Comparison of ENCODE assay signal across 9 cellular contexts in genomic region chr16:50265716-50266336, GRCh38. TPM values are rescaled to one million over a fixed set of nuclear protein-coding genes. Genes with fewer than 3 reads are reported as not detected.
DNase-seq lines count a peak whose midpoint lies in the region; ATAC-seq, FAIRE-seq and TF ChIP-seq lines count a peak whose summit lies in the region.
"Had no signal": no experiment of that assay in that cellular context is flagged by ENCODE, and none has a peak within 500 bp of the region (broad histone marks: within the 10 kb centered on the region; RNA-seq: fewer than 3 reads in every experiment).

No MANE protein-coding gene starts in this region.

- no peaks in the 10 kb centered on the region for H4K20me1 ChIP-seq in keratinocyte (ENCODE audit: control insufficient read depth, extremely low read depth, insufficient read depth, low read length)

- H3K4me3 ChIP-seq in keratinocyte (ENCODE audit: control insufficient read depth in 2 of 3, extremely low read depth in 1 of 3, insufficient read depth in 2 of 3, low read depth in 1 of 3, low read length in 3 of 3) (peak overlapping the region in 1 of 3 experiments; percentile 58), subcutaneous abdominal adipose tissue (ENCODE audit: low read depth in 1 of 5, low read length in 5 of 5) (peak overlapping the region in 2 of 5 donors; percentile 38 to 58)

- peak overlapping the region; percentile 64 for H3K9ac ChIP-seq in keratinocyte (ENCODE audit: control insufficient read depth, extremely low read depth, insufficient read depth, low read length)
- peak overlapping the region in 3 of 5 donors; percentile 12 to 62 (median 51) for H3K9ac ChIP-seq in subcutaneous abdominal adipose tissue (ENCODE audit: low read length in 5 of 5)

- peak overlapping the region; percentile 97 for H3K27ac Mint-ChIP-seq in activated CD4-positive, alpha-beta memory T cell treated with anti-CD3 and anti-CD28 coated beads for 36 hours

- H3K36me3 ChIP-seq in keratinocyte (ENCODE audit: control insufficient read depth in 2 of 2, extremely low read depth in 1 of 2, insufficient read depth in 2 of 2, low read length in 2 of 2) (no peaks in the 10 kb centered on the region), subcutaneous abdominal adipose tissue (ENCODE audit: control insufficient read depth in 5 of 5, insufficient read depth in 5 of 5, low read length in 5 of 5) (no peaks in the 10 kb centered on the region)

- H3K9me3 Mint-ChIP-seq in activated T-cell treated with anti-CD3 and anti-CD28 coated beads, Interleukin-2, amount 50 U/mL, for 4 hours, result no peaks in the 10 kb centered on the region
- no peaks in the 10 kb centered on the region for H3K9me3 Mint-ChIP-seq in activated CD4-positive, alpha-beta memory T cell treated with anti-CD3 and anti-CD28 coated beads for 36 hours

- H3K27me3 Mint-ChIP-seq in activated T-cell treated with anti-CD3 and anti-CD28 coated beads, Interleukin-2, amount 50 U/mL, for 4 hours (ENCODE audit: low read depth), result no peaks in the 10 kb centered on the region
- no peaks in the 10 kb centered on the region for H3K27me3 Mint-ChIP-seq in activated CD4-positive, alpha-beta memory T cell treated with anti-CD3 and anti-CD28 coated beads for 36 hours

- dilution Hi-C loops in keratinocyte (cut with MboI; ENCODE audit: extremely low pct_ligation_motif_present, low sequenced_read_pairs), result no loop called here

- H3K27me3 ChIP-seq in keratinocyte (ENCODE audit: control insufficient read depth, extremely low read depth, insufficient read depth, low read length), result no peaks in the 10 kb centered on the region
- H3K27me3 ChIP-seq in subcutaneous abdominal adipose tissue (ENCODE audit: control insufficient read depth in 5 of 5, insufficient read depth in 4 of 5, low read length in 5 of 5), result no peaks in the 10 kb centered on the region

- no peaks in the 10 kb centered on the region for H3K9me1 ChIP-seq in keratinocyte (ENCODE audit: control insufficient read depth, extremely low read depth, insufficient read depth, low read length)

- CTCF ChIA-PET in activated CD4-positive, alpha-beta memory T cell treated with anti-CD3 and anti-CD28 coated beads for 36 hours (lab: Charles Lee), result interaction anchor here (0.6 to 4.5 kb wide), 8 partner anchors 9 to 241 kb away, joined by 3 to 41 read pairs (median 4); partner anchors contain the start of gene CNEP1R1

- peaks cover 18% of the 10 kb centered on the region for H3K4me1 ChIP-seq in keratinocyte (ENCODE audit: control insufficient read depth, extremely low read depth, insufficient read depth, low read length)
- H3K4me1 ChIP-seq in subcutaneous abdominal adipose tissue (ENCODE audit: control insufficient read depth in 5 of 5, insufficient read depth in 5 of 5, low read length in 5 of 5), result peaks cover 5 to 70% (median 42%) of the 10 kb centered on the region in 5 donors

- H3K4me3 Mint-ChIP-seq in activated T-cell treated with anti-CD3 and anti-CD28 coated beads, Interleukin-2, amount 50 U/mL, for 4 hours, result peak overlapping the region; percentile 90
- H3K4me3 Mint-ChIP-seq in activated CD4-positive, alpha-beta memory T cell treated with anti-CD3 and anti-CD28 coated beads for 36 hours, result peak overlapping the region; percentile 94

- H3K79me2 ChIP-seq in keratinocyte (ENCODE audit: control insufficient read depth, insufficient read depth, low read length), result no peaks in the 10 kb centered on the region

- H3K9me3 ChIP-seq in keratinocyte (ENCODE audit: control insufficient read depth, low read depth, low read length), result no peaks in the 10 kb centered on the region
- H3K9me3 ChIP-seq in subcutaneous abdominal adipose tissue (ENCODE audit: control insufficient read depth in 5 of 5, low read length in 5 of 5), result no peaks in the 10 kb centered on the region

- DNase-seq in activated T-cell treated with anti-CD3 and anti-CD28 coated beads, Interleukin-2, amount 50 U/mL, for 4 hours, result no peak
- no peak for DNase-seq in activated T-cell treated with anti-CD3 and anti-CD28 coated beads, Interleukin-2, amount 50 U/mL, for 48 hours
- no peak for DNase-seq in activated CD4-positive, alpha-beta memory T cell treated with anti-CD3 and anti-CD28 coated beads for 36 hours
- DNase-seq in keratinocyte (ENCODE audit: low read depth, low spot score), result no peak
- no peak for DNase-seq in CD1c-positive myeloid dendritic cell (ENCODE audit: extremely low spot score)
- DNase-seq: NCI-H526 treated with DMSO at 0.1 percent for 48 hours had no signal

- POLR2A ChIA-PET in activated CD4-positive, alpha-beta memory T cell treated with anti-CD3 and anti-CD28 coated beads for 36 hours (lab: Charles Lee), result interaction anchor here (0.6 to 7.6 kb wide), 4 partner anchors 10 to 73 kb away, joined by 3 to 83 read pairs (median 4); no protein-coding TSS in a partner anchor

- peak overlapping the region; percentile 52 for H2AFZ ChIP-seq in keratinocyte (ENCODE audit: control insufficient read depth, low read length)

- peaks cover 75% of the 10 kb centered on the region for H3K4me1 Mint-ChIP-seq in activated T-cell treated with anti-CD3 and anti-CD28 coated beads, Interleukin-2, amount 50 U/mL, for 4 hours (ENCODE audit: low read depth)
- peaks cover 64% of the 10 kb centered on the region for H3K4me1 Mint-ChIP-seq in activated CD4-positive, alpha-beta memory T cell treated with anti-CD3 and anti-CD28 coated beads for 36 hours (ENCODE audit: low read depth)

- intact Hi-C loops in activated CD4-positive, alpha-beta memory T cell treated with anti-CD3 and anti-CD28 coated beads for 36 hours (cut with micrococcal nuclease), result loop anchor here (1.0 to 10.0 kb wide), 7 partner anchors 8 to 1651 kb away; partner anchors contain the start of genes CYLD, HEATR3 and N4BP1

- no peaks in the 10 kb centered on the region for H3K36me3 Mint-ChIP-seq in activated T-cell treated with anti-CD3 and anti-CD28 coated beads, Interleukin-2, amount 50 U/mL, for 4 hours (ENCODE audit: insufficient read depth)
- H3K36me3 Mint-ChIP-seq in activated CD4-positive, alpha-beta memory T cell treated with anti-CD3 and anti-CD28 coated beads for 36 hours, result peaks cover 11% of the 10 kb centered on the region

- H3K27ac ChIP-seq in keratinocyte (ENCODE audit: control insufficient read depth, insufficient read depth, low read length), result peak overlapping the region; percentile 53
- peak overlapping the region; percentile 16 for H3K27ac ChIP-seq in subcutaneous abdominal adipose tissue (ENCODE audit: low read depth, low read length)

- no peak for TF ChIP-seq CTCF in keratinocyte (optimal IDR thresholded peaks at IDR 0.05 in 1 of 3, IDR thresholded peaks at IDR 0.05 in 1 of 3, conservative IDR thresholded peaks at IDR 0.05 in 1 of 3; ENCODE audit: extremely low read depth in 1 of 3, insufficient read depth in 2 of 3, low read length in 3 of 3)

- FAIRE-seq in keratinocyte (lab: Jason Lieb, UNC), result no peak

- peak overlapping the region; percentile 80 for H3K4me2 ChIP-seq in keratinocyte (ENCODE audit: control insufficient read depth, extremely low read depth, insufficient read depth, low read depth, low read length)

- ATAC-seq in activated T-cell treated with anti-CD3 and anti-CD28 coated beads, Interleukin-2, amount 50 U/mL, for 4 hours, result no peak
- ATAC-seq in HG02610 (IDR thresholded peaks at IDR 0.05; ENCODE audit: unreplicated experiment) (no peak), HG03342 (IDR thresholded peaks at IDR 0.05; ENCODE audit: unreplicated experiment) (no peak)

RNA-seq across cellular contexts. Expression of gene ADCY7, which starts 0.5 kb away (rescaled TPM):
- 10 to 100 TPM; 61.7 to 77.6 (median 70.7) TPM for total RNA-seq in activated T-cell treated with anti-CD3 and anti-CD28 coated beads, Interleukin-2, amount 50 U/mL, for 4 hours
- 100 to 1,000 TPM in 1 of 2 experiments, 10 to 100 TPM in 1; 100.0 to 107 TPM for total RNA-seq in activated CD4-positive, alpha-beta memory T cell treated with anti-CD3 and anti-CD28 coated beads for 36 hours
- 5.1 to 9.6 TPM (median 6.8 TPM) in 3 replicates for polyA plus RNA-seq in keratinocyte
- 1.0 TPM for polyA plus RNA-seq in keratinocyte (2011; ENCODE audit: low read depth)
- 3.2 and 4.1 TPM in 2 replicates for polyA plus RNA-seq in keratinocyte (2011; cell fraction: cytosol; rRNA removed)
- polyA plus RNA-seq in keratinocyte (2011; cell fraction: nucleus; rRNA removed), result 18.5 and 21.5 TPM in 2 replicates
- polyA plus RNA-seq in keratinocyte (2012; ENCODE audit: low replicate concordance), result 4.0 and 12.9 TPM in 2 replicates
- polyA minus RNA-seq in keratinocyte, result 14.3 to 43.3 TPM (median 16.7 TPM) in 3 replicates
- 13.0 TPM for polyA minus RNA-seq in keratinocyte (2011; cell fraction: cytosol; rRNA and poly(A)+ RNA removed)
- 35.3 and 36.4 TPM in 2 replicates for polyA minus RNA-seq in keratinocyte (2011; cell fraction: nucleus; rRNA and poly(A)+ RNA removed)
